Comparison of ENCODE assay signal across 1 cellular context in the genomic region with DNA sequence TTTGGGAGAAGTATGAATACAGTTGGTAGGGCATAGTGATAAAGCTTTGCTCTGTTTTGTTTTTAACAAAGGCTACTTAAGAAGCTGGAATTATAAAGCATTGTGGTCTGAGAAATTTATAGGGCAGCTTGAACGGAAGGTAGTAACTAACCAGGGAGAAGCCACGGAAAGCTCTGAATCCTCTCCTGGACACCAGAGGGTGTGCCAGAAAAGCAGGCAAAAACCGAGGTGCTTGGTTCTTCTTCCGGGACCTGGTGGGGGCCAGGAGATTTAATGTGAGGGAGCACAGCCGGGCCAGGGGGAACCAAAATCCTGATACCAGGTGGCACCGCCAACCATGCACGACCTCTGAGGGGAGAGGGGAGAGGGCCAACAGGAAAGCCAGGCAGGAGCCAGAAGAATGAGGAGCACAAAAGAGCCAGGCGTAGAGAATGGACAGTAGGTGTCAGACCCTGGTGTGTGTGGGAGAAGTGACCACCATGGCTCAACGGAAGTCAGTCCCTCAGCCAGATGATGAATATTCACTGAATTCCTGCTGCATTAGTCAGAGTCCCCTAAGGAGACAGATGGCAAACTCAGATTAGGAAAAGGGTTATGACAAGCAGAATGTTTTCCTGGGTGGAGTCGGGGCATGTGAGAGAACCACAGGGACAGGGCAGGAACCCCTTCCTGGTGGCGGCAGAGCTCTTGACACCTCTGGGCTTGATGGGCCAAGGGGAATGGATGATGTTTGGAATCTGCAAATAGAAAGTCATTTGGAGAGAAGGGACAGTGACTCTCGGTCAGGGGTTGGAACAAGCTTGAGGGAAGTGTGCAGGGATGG.
A peak's percentile ranks its signal among the peaks of the same experiment; 100 is the strongest.
TF ChIP-seq lines count a peak whose summit lies in the region.

No MANE protein-coding gene starts in this region.

TF ChIP-seq in K562, 482 proteins besides CTCF, POLR2A, EP300 and RAD21 (continued from another document and continues in another):
- TF ChIP-seq, protein P1, sequence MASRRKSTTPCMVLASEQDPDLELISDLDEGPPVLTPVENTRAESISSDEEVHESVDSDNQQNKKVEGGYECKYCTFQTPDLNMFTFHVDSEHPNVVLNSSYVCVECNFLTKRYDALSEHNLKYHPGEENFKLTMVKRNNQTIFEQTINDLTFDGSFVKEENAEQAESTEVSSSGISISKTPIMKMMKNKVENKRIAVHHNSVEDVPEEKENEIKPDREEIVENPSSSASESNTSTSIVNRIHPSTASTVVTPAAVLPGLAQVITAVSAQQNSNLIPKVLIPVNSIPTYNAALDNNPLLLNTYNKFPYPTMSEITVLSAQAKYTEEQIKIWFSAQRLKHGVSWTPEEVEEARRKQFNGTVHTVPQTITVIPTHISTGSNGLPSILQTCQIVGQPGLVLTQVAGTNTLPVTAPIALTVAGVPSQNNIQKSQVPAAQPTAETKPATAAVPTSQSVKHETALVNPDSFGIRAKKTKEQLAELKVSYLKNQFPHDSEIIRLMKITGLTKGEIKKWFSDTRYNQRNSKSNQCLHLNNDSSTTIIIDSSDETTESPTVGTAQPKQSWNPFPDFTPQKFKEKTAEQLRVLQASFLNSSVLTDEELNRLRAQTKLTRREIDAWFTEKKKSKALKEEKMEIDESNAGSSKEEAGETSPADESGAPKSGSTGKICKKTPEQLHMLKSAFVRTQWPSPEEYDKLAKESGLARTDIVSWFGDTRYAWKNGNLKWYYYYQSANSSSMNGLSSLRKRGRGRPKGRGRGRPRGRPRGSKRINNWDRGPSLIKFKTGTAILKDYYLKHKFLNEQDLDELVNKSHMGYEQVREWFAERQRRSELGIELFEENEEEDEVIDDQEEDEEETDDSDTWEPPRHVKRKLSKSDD (conservative IDR thresholded peaks at IDR 0.05; ENCODE audit: low read length) = no peak
- TF ChIP-seq HMG20B (CRISPR knock-in tag; IDR thresholded peaks at IDR 0.05) (no peak), PHF8 (IDR thresholded peaks at IDR 0.05; ENCODE audit: borderline replicate concordance, low read length) (peak; percentile 40; the same call in 1 of the 2 replicates), CHD4 (IDR thresholded peaks at IDR 0.05; ENCODE audit: insufficient read depth, insufficient replicate concordance, low read depth, low read length, poor library complexity, severe bottlenecking) (no peak), ZNF699 (CRISPR knock-in tag; IDR thresholded peaks at IDR 0.05; ENCODE audit: insufficient replicate concordance) (no peak), CCAR2 (IDR thresholded peaks at IDR 0.05; ENCODE audit: low read depth, low read length) (no peak), ZNF197 (CRISPR knock-in tag; IDR thresholded peaks at IDR 0.05; ENCODE audit: low read depth) (no peak), DDX20 (tag; IDR thresholded peaks at IDR 0.05; ENCODE audit: low read depth) (no peak), RUNX1 (IDR thresholded peaks at IDR 0.05; ENCODE audit: low read depth) (no peak), KLF1 (tag; IDR thresholded peaks at IDR 0.05) (no peak), ZNF431 (CRISPR knock-in tag; IDR thresholded peaks at IDR 0.05) (no peak), SMARCE1 (IDR thresholded peaks at IDR 0.05) (peak; percentile 98), HSF4 (CRISPR knock-in tag; IDR thresholded peaks at IDR 0.05; ENCODE audit: borderline replicate concordance) (no peak), CBX1 (IDR thresholded peaks at IDR 0.05; ENCODE audit: low read depth) (no peak), SIX5 (IDR thresholded peaks at IDR 0.05; ENCODE audit: borderline replicate concordance in 1 of 2, insufficient read depth in 1 of 2, low read depth in 1 of 2, low read length in 2 of 2) (no peak), TCF3 (CRISPR knock-in tag; IDR thresholded peaks at IDR 0.05) (peak; percentile 72), NR3C1 (CRISPR knock-in tag; IDR thresholded peaks at IDR 0.05) (no peak), HIVEP1 (CRISPR knock-in tag; IDR thresholded peaks at IDR 0.05) (no peak), PHB (CRISPR knock-in tag; IDR thresholded peaks at IDR 0.05) (no peak), ZNF507 (tag; conservative IDR thresholded peaks at IDR 0.05) (no peak), RFX1 (IDR thresholded peaks at IDR 0.05) (no peak), PYGO2 (tag; IDR thresholded peaks at IDR 0.05) (no peak), ZNF408 (CRISPR knock-in tag; IDR thresholded peaks at IDR 0.05; ENCODE audit: low read depth) (no peak), BDP1 (IDR thresholded peaks at IDR 0.05; ENCODE audit: insufficient read depth, insufficient read length) (no peak), KLF13 (tag; IDR thresholded peaks at IDR 0.05; ENCODE audit: borderline replicate concordance, low read depth) (no peak), NR1H2 (CRISPR knock-in tag; IDR thresholded peaks at IDR 0.05) (no peak), BRD4 (IDR thresholded peaks at IDR 0.05) (no peak), KLF6 (CRISPR knock-in tag; IDR thresholded peaks at IDR 0.05; ENCODE audit: borderline replicate concordance) (peak; percentile 57; the same call in 1 of the 2 replicates), ZNF174 (CRISPR knock-in tag; IDR thresholded peaks at IDR 0.05) (no peak)
- TF ChIP-seq, protein P2, sequence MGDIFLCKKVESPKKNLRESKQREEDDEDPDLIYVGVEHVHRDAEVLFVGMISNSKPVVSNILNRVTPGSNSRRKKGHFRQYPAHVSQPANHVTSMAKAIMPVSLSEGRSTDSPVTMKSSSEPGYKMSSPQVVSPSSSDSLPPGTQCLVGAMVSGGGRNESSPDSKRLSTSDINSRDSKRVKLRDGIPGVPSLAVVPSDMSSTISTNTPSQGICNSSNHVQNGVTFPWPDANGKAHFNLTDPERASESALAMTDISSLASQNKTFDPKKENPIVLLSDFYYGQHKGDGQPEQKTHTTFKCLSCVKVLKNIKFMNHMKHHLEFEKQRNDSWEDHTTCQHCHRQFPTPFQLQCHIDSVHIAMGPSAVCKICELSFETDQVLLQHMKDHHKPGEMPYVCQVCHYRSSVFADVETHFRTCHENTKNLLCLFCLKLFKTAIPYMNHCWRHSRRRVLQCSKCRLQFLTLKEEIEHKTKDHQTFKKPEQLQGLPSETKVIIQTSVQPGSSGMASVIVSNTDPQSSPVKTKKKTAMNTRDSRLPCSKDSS (IDR thresholded peaks at IDR 0.05; ENCODE audit: low read depth, partially characterized antibody) = no peak
- TF ChIP-seq, protein P3, sequence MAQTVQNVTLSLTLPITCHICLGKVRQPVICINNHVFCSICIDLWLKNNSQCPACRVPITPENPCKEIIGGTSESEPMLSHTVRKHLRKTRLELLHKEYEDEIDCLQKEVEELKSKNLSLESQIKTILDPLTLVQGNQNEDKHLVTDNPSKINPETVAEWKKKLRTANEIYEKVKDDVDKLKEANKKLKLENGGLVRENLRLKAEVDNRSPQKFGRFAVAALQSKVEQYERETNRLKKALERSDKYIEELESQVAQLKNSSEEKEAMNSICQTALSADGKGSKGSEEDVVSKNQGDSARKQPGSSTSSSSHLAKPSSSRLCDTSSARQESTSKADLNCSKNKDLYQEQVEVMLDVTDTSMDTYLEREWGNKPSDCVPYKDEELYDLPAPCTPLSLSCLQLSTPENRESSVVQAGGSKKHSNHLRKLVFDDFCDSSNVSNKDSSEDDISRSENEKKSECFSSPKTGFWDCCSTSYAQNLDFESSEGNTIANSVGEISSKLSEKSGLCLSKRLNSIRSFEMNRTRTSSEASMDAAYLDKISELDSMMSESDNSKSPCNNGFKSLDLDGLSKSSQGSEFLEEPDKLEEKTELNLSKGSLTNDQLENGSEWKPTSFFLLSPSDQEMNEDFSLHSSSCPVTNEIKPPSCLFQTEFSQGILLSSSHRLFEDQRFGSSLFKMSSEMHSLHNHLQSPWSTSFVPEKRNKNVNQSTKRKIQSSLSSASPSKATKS (CRISPR knock-in tag; IDR thresholded peaks at IDR 0.05) = no peak
- TF ChIP-seq, protein P4, sequence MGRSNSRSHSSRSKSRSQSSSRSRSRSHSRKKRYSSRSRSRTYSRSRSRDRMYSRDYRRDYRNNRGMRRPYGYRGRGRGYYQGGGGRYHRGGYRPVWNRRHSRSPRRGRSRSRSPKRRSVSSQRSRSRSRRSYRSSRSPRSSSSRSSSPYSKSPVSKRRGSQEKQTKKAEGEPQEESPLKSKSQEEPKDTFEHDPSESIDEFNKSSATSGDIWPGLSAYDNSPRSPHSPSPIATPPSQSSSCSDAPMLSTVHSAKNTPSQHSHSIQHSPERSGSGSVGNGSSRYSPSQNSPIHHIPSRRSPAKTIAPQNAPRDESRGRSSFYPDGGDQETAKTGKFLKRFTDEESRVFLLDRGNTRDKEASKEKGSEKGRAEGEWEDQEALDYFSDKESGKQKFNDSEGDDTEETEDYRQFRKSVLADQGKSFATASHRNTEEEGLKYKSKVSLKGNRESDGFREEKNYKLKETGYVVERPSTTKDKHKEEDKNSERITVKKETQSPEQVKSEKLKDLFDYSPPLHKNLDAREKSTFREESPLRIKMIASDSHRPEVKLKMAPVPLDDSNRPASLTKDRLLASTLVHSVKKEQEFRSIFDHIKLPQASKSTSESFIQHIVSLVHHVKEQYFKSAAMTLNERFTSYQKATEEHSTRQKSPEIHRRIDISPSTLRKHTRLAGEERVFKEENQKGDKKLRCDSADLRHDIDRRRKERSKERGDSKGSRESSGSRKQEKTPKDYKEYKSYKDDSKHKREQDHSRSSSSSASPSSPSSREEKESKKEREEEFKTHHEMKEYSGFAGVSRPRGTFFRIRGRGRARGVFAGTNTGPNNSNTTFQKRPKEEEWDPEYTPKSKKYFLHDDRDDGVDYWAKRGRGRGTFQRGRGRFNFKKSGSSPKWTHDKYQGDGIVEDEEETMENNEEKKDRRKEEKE (IDR thresholded peaks at IDR 0.05; ENCODE audit: borderline replicate concordance in 1 of 2, control insufficient read depth in 1 of 2, low read depth in 2 of 2, low read length in 1 of 2) = no peak
- TF ChIP-seq, protein P5, sequence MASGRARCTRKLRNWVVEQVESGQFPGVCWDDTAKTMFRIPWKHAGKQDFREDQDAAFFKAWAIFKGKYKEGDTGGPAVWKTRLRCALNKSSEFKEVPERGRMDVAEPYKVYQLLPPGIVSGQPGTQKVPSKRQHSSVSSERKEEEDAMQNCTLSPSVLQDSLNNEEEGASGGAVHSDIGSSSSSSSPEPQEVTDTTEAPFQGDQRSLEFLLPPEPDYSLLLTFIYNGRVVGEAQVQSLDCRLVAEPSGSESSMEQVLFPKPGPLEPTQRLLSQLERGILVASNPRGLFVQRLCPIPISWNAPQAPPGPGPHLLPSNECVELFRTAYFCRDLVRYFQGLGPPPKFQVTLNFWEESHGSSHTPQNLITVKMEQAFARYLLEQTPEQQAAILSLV (tag; IDR thresholded peaks at IDR 0.05) = no peak
- TF ChIP-seq, protein P6, sequence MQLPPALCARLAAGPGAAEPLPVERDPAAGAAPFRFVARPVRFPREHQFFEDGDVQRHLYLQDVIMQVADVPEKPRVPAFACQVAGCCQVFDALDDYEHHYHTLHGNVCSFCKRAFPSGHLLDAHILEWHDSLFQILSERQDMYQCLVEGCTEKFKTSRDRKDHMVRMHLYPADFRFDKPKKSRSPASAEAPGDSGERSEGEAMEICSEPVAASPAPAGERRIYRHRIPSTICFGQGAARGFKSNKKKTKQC (CRISPR knock-in tag; IDR thresholded peaks at IDR 0.05) = no peak
- TF ChIP-seq, protein P7, sequence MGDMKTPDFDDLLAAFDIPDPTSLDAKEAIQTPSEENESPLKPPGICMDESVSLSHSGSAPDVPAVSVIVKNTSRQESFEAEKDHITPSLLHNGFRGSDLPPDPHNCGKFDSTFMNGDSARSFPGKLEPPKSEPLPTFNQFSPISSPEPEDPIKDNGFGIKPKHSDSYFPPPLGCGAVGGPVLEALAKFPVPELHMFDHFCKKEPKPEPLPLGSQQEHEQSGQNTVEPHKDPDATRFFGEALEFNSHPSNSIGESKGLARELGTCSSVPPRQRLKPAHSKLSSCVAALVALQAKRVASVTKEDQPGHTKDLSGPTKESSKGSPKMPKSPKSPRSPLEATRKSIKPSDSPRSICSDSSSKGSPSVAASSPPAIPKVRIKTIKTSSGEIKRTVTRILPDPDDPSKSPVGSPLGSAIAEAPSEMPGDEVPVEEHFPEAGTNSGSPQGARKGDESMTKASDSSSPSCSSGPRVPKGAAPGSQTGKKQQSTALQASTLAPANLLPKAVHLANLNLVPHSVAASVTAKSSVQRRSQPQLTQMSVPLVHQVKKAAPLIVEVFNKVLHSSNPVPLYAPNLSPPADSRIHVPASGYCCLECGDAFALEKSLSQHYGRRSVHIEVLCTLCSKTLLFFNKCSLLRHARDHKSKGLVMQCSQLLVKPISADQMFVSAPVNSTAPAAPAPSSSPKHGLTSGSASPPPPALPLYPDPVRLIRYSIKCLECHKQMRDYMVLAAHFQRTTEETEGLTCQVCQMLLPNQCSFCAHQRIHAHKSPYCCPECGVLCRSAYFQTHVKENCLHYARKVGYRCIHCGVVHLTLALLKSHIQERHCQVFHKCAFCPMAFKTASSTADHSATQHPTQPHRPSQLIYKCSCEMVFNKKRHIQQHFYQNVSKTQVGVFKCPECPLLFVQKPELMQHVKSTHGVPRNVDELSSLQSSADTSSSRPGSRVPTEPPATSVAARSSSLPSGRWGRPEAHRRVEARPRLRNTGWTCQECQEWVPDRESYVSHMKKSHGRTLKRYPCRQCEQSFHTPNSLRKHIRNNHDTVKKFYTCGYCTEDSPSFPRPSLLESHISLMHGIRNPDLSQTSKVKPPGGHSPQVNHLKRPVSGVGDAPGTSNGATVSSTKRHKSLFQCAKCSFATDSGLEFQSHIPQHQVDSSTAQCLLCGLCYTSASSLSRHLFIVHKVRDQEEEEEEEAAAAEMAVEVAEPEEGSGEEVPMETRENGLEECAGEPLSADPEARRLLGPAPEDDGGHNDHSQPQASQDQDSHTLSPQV (IDR thresholded peaks at IDR 0.05) = peak; percentile 92
- TF ChIP-seq, protein P8, sequence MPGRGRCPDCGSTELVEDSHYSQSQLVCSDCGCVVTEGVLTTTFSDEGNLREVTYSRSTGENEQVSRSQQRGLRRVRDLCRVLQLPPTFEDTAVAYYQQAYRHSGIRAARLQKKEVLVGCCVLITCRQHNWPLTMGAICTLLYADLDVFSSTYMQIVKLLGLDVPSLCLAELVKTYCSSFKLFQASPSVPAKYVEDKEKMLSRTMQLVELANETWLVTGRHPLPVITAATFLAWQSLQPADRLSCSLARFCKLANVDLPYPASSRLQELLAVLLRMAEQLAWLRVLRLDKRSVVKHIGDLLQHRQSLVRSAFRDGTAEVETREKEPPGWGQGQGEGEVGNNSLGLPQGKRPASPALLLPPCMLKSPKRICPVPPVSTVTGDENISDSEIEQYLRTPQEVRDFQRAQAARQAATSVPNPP (IDR thresholded peaks at IDR 0.05; ENCODE audit: borderline replicate concordance, insufficient read depth, insufficient read length) = no peak
- TF ChIP-seq, protein P9, sequence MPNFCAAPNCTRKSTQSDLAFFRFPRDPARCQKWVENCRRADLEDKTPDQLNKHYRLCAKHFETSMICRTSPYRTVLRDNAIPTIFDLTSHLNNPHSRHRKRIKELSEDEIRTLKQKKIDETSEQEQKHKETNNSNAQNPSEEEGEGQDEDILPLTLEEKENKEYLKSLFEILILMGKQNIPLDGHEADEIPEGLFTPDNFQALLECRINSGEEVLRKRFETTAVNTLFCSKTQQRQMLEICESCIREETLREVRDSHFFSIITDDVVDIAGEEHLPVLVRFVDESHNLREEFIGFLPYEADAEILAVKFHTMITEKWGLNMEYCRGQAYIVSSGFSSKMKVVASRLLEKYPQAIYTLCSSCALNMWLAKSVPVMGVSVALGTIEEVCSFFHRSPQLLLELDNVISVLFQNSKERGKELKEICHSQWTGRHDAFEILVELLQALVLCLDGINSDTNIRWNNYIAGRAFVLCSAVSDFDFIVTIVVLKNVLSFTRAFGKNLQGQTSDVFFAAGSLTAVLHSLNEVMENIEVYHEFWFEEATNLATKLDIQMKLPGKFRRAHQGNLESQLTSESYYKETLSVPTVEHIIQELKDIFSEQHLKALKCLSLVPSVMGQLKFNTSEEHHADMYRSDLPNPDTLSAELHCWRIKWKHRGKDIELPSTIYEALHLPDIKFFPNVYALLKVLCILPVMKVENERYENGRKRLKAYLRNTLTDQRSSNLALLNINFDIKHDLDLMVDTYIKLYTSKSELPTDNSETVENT (CRISPR knock-in tag; IDR thresholded peaks at IDR 0.05) = no peak
- TF ChIP-seq, protein P10, sequence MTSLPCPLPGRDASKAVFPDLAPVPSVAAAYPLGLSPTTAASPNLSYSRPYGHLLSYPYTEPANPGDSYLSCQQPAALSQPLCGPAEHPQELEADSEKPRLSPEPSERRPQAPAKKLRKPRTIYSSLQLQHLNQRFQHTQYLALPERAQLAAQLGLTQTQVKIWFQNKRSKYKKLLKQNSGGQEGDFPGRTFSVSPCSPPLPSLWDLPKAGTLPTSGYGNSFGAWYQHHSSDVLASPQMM (CRISPR knock-in tag; IDR thresholded peaks at IDR 0.05) = no peak
